In the genomic region with DNA sequence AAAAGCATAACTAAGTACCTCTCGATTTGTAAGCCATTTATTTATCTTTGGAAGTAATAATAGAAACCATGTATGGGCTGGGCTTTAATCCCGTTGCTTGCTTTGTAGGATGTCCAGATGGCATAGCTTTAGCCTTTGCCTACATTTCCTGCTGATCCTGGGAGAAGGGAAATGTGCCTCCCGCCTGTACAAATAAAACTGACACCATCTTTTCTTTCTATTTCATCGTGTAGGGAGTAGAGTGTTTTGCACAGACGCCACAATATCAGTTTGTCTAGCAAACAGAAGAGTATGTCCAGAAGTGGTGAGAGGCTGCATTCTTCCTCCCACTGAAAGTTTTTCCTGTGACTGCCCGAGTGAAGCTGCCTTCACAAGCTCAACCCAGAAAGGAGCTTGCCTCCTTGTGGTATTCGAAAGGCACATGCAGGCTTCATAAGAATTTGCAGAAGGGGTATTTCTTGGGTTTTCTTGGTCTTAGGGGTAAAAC, we compare ENCODE assay signal across 11 cellular contexts. TPM values are rescaled to one million over a fixed set of nuclear protein-coding genes. Genes with fewer than 3 reads are reported as not detected.
DNase-seq lines count a peak whose midpoint lies in the region; ATAC-seq and TF ChIP-seq lines count a peak whose summit lies in the region.
"Had no signal": no experiment of that assay in that cellular context is flagged by ENCODE, and none has a peak within 500 bp of the region (broad histone marks: within the 10 kb centered on the region; RNA-seq: fewer than 3 reads in every experiment).

No MANE protein-coding gene starts in this region.

- H3K23me2 ChIP-seq in H9 (ENCODE audit: insufficient read length, low read depth, low read length, poor library complexity, severe bottlenecking) = no peaks in the 10 kb centered on the region

- H3K9me3 Mint-ChIP-seq in H9 = no peaks in the 10 kb centered on the region
- H3K9me3 Mint-ChIP-seq in activated T-cell treated with anti-CD3 and anti-CD28 coated beads, Interleukin-2, amount 50 U/mL, for 72 hours = no peaks in the 10 kb centered on the region

- H2AK5ac ChIP-seq in H9 (ENCODE audit: insufficient read length, low read length) = no peak overlapping the region

- H3K23ac ChIP-seq in H9 (ENCODE audit: insufficient read length, low read depth, low read length) = no peak overlapping the region

- no peak overlapping the region for H3K27ac ChIP-seq in H9 (ENCODE audit: insufficient read length, low read depth, low read length)
- H3K27ac ChIP-seq: psoas muscle, SK-N-MC had no signal

- H3K27me3 ChIP-seq in H9 (ENCODE audit: insufficient read depth, low read length) = no peaks in the 10 kb centered on the region

- H3K27ac Mint-ChIP-seq in H9 = peak overlapping the region; percentile 27 to 65 (median 48); a peak in 3 of 7 replicates
- no peak overlapping the region for H3K27ac Mint-ChIP-seq in activated T-cell treated with anti-CD3 and anti-CD28 coated beads, Interleukin-2, amount 50 U/mL, for 72 hours

- H4K8ac ChIP-seq in H9 (replicated peaks; ENCODE audit: insufficient read length, low read depth, low read length) = no peak overlapping the region

- no peaks in the 10 kb centered on the region for H3K27me3 Mint-ChIP-seq in H9 (ENCODE audit: low read depth)
- no peaks in the 10 kb centered on the region for H3K27me3 Mint-ChIP-seq in activated T-cell treated with anti-CD3 and anti-CD28 coated beads, Interleukin-2, amount 50 U/mL, for 72 hours (ENCODE audit: low read depth)

- H2BK5ac ChIP-seq in H9 (ENCODE audit: insufficient read length, low read length) = no peak overlapping the region

- H3K56ac ChIP-seq in H9 (ENCODE audit: insufficient read length, low read depth, low read length) = no peak overlapping the region

- no peak overlapping the region for H3T11ph ChIP-seq in H9 (ENCODE audit: low read length)

- peaks cover 12 to 24% of the 10 kb centered on the region in 2 experiments for H3K4me1 Mint-ChIP-seq in H9
- no peaks in the 10 kb centered on the region for H3K4me1 Mint-ChIP-seq in activated T-cell treated with anti-CD3 and anti-CD28 coated beads, Interleukin-2, amount 50 U/mL, for 72 hours (ENCODE audit: low read depth)

- H3K18ac ChIP-seq in H9 (ENCODE audit: insufficient read length, low read depth, low read length) = no peak overlapping the region

- no peak overlapping the region for H3K4me3 ChIP-seq in retinal pigment epithelial cell (ENCODE audit: low read length)
- H3K4me3 ChIP-seq: psoas muscle, SK-N-MC had no signal

- no peak overlapping the region for H3K4ac ChIP-seq in H9 (ENCODE audit: low read depth, low read length)

- no peak overlapping the region for H2AFZ ChIP-seq in H9 (ENCODE audit: low read length)

- H4K91ac ChIP-seq in H9 (ENCODE audit: insufficient read length, low read depth, low read length) = no peak overlapping the region

- no peak overlapping the region for H3K4me3 Mint-ChIP-seq in H9
- no peak overlapping the region for H3K4me3 Mint-ChIP-seq in activated T-cell treated with anti-CD3 and anti-CD28 coated beads, Interleukin-2, amount 50 U/mL, for 72 hours

- H3K4me2 ChIP-seq in H9 (ENCODE audit: insufficient read depth, insufficient read length, low read length) = no peak overlapping the region

- no peak overlapping the region for H4K5ac ChIP-seq in H9 (ENCODE audit: insufficient read length, low read depth, low read length)

- WGBS in H9 (ENCODE audit: extremely low coverage, insufficient read length, low lambda C conversion rate) = no CpG with 5 or more reads among the region's 7 CpGs

- no peak overlapping the region for H2BK20ac ChIP-seq in H9 (ENCODE audit: low read depth, low read length, poor library complexity, severe bottlenecking)

- peaks cover 10 to 33% (median 18%) of the 10 kb centered on the region in 3 experiments for H3K36me3 Mint-ChIP-seq in H9 (ENCODE audit: insufficient read depth in 1 of 3, low read depth in 3 of 3)
- H3K36me3 Mint-ChIP-seq in activated T-cell treated with anti-CD3 and anti-CD28 coated beads, Interleukin-2, amount 50 U/mL, for 72 hours (ENCODE audit: insufficient read depth in 2 of 2) = no peaks in the 10 kb centered on the region

- H3K9ac ChIP-seq in H9 (ENCODE audit: extremely low read depth, insufficient read length, low read length) = no peak overlapping the region

- H3K14ac ChIP-seq in H9 (ENCODE audit: insufficient read depth, low read length) = no peak overlapping the region

- H3K79me1 ChIP-seq in H9 (ENCODE audit: insufficient read depth, low read depth, low read length, poor library complexity, severe bottlenecking) = peaks cover 5% of the 10 kb centered on the region

- H3K4me1 ChIP-seq in H9 (ENCODE audit: insufficient read depth, low read length) = no peaks in the 10 kb centered on the region; the same call in 1 of the 2 replicates
- H3K4me1 ChIP-seq: psoas muscle had no signal

- peaks cover 6% of the 10 kb centered on the region; the same call in 1 of the 2 replicates for H3K79me2 ChIP-seq in H9 (ENCODE audit: insufficient read depth, low read length)

- H3K9me3 ChIP-seq in H9 (ENCODE audit: control insufficient read depth, low read depth, low read length) = no peaks in the 10 kb centered on the region
- H3K9me3 ChIP-seq: psoas muscle had no signal

- no peak for ATAC-seq in HG03196 (IDR thresholded peaks at IDR 0.05; ENCODE audit: unreplicated experiment)
- ATAC-seq in activated T-cell treated with anti-CD3 and anti-CD28 coated beads, Interleukin-2, amount 50 U/mL, for 72 hours (replicated peaks in 1 of 2) = no peak
- ATAC-seq: psoas muscle had no signal

- TF ChIP-seq CTCF in H9 (conservative IDR thresholded peaks at IDR 0.05) = peak; percentile 38; the same call in 2 of the 3 replicates
- TF ChIP-seq CTCF in retinal pigment epithelial cell (conservative IDR thresholded peaks at IDR 0.05; ENCODE audit: low read depth, low read length) = peak; percentile 46

- H2BK15ac ChIP-seq in H9 (ENCODE audit: low read depth, low read length) = no peak overlapping the region

- DNase-seq in H9 (peak; percentile 30), UCSD-AML1 (lab: John Stamatoyannopoulos, UW; ENCODE audit: unreplicated experiment) (peak; percentile 37), glomerular endothelial cell (ENCODE audit: extremely low read depth, low read depth, low spot score) (peak; percentile 63), retinal pigment epithelial cell (ENCODE audit: low read depth) (no peak), COLO829 (ENCODE audit: low spot score) (no peak)
- no peak for DNase-seq in activated T-cell treated with anti-CD3 and anti-CD28 coated beads, Interleukin-2, amount 50 U/mL, for 72 hours
- DNase-seq in stimulated activated CD4-positive, alpha-beta T cell treated with anti-CD3 and anti-CD28 coated beads, Interleukin-2, amount 100 ng/mL, for 24 hours = no peak
- DNase-seq: cerebellar nuclear complex, psoas muscle had no signal

- no peaks in the 10 kb centered on the region for H4K20me1 ChIP-seq in H9 (ENCODE audit: control insufficient read depth, insufficient read depth, insufficient read length)

- H2BK120ac ChIP-seq in H9 (ENCODE audit: low read depth, low read length, poor library complexity, severe bottlenecking) = no peak overlapping the region

- no peak overlapping the region for H2BK12ac ChIP-seq in H9 (ENCODE audit: insufficient read length, low read depth, low read length)

RNA-seq across cellular contexts. Expression of a gene that starts 24.7 kb away (rescaled TPM):
- total RNA-seq in H9 (2021) (130 and 133 TPM in 2 replicates), glomerular endothelial cell (209 and 242 TPM in 2 replicates)
- total RNA-seq in activated T-cell treated with anti-CD3 and anti-CD28 coated beads, Interleukin-2, amount 50 U/mL, for 72 hours = 10 to 100 TPM; 31.1 to 33.8 TPM

Comparison
In these comparisons a context has a peak if more than half of its experiments do, and no peak if none do; other contexts are left out.
1. DNase-seq: peak in H9 (single experiment), UCSD-AML1 (single experiment) and glomerular endothelial cell (single experiment); none in retinal pigment epithelial cell (single experiment), activated T-cell treated with anti-CD3 and anti-CD28 coated beads, Interleukin-2, amount 50 U/mL, for 72 hours (0 of 2), stimulated activated CD4-positive, alpha-beta T cell treated with anti-CD3 and anti-CD28 coated beads, Interleukin-2, amount 100 ng/mL, for 24 hours (0 of 2) and COLO829 (single experiment).